In the genomic region with DNA sequence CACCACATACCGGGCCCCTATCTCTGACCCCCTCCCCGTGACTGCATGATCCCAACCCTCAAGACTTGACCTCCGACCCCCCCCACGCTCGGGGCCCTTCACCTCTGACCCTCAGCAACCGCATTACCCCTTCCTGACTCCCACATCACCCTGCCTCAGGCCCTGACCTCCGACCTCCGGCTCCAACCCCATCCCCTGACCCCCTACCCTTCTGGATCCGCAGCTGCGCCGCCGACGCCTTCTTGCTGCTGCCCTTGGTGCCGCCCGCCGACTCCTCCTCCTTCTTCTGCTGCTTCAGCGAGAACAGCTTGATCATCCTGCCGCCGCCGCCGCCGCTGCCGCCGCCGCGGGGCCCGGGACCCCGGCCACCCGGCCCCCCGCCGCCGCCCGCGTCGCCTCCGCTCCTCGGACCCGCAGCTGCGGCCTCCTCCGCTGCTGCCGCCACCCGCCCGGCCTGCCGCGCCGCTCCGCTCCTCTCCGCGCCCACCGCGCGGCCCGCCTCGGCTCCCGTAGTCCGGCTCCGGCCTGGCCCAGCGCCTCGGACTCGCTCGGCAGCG, we compare ENCODE assay signal across 8 cellular contexts. TPM values are rescaled to one million over a fixed set of nuclear protein-coding genes. Genes with fewer than 3 reads are reported as not detected.
DNase-seq lines count a peak whose midpoint lies in the region; ATAC-seq and TF ChIP-seq lines count a peak whose summit lies in the region.

A gene (minus strand): TSS at position 546 of the 557 bp plus-strand sequence. CDS start 230 bp downstream, at position 316.

- H3K27ac ChIP-seq in IMR-90 (ENCODE audit: insufficient read depth, low read length) (peak within 1 kb of the TSS; percentile 100), psoas muscle (peak within 1 kb of the TSS; percentile 96)

- H4K91ac ChIP-seq in IMR-90 (ENCODE audit: insufficient read depth, low read depth, low read length): peak within 1 kb of the TSS; percentile 99

- peak within 1 kb of the TSS; percentile 98 for H3K56ac ChIP-seq in IMR-90 (ENCODE audit: extremely low read depth, insufficient read depth, low read length)

- H3K79me1 ChIP-seq in IMR-90 (ENCODE audit: low read depth in 1 of 2, low read length in 2 of 2): peaks cover 18 to 58% of the 10 kb centered on the region in 2 experiments

- TF ChIP-seq CTCF in GM12864 (IDR thresholded peaks at IDR 0.05; ENCODE audit: low read depth, low read length, missing control alignments) (no peak), IMR-90 (conservative IDR thresholded peaks at IDR 0.05; ENCODE audit: low read depth, low read length) (no peak), psoas muscle (IDR thresholded peaks at IDR 0.05) (no peak)

- H3K36me3 ChIP-seq in IMR-90 (ENCODE audit: control insufficient read depth, insufficient read depth, low read length) (peaks cover 13% of the 10 kb centered on the region; the same call in 1 of the 2 replicates), psoas muscle (ENCODE audit: insufficient read depth in 1 of 2, low read depth in 1 of 2) (peaks cover 0 to 23% of the 10 kb centered on the region in 2 donors)

- dilution Hi-C loops in IMR-90 (cut with HindIII; ENCODE audit: low sequenced_read_pairs, unreplicated experiment): no loop called here

- no peak for TF ChIP-seq POLR2A in IMR-90 (IDR thresholded peaks at IDR 0.05; ENCODE audit: low read depth, low read length)

- H3K4me1 ChIP-seq in IMR-90 (ENCODE audit: control insufficient read depth, insufficient read depth, low read length) (peaks cover 32% of the 10 kb centered on the region), psoas muscle (peaks cover 63% of the 10 kb centered on the region)

- peak; percentile 1 for ATAC-seq in IMR-90 (ENCODE audit: low read depth)
- no peak for ATAC-seq in Right ventricle myocardium inferior
- no peak for ATAC-seq in psoas muscle

- H2AFZ ChIP-seq in IMR-90 (replicated peaks; ENCODE audit: low read length, poor library complexity): peak within 1 kb of the TSS; percentile 100

- peak within 1 kb of the TSS; percentile 32; the same call in 1 of the 2 replicates for H2BK20ac ChIP-seq in IMR-90 (ENCODE audit: low read depth, low read length)

- H3K9me3 ChIP-seq in IMR-90 (ENCODE audit: control insufficient read depth, insufficient read depth, low read length): no peaks in the 10 kb centered on the region
- H3K9me3 ChIP-seq in psoas muscle: no peaks in the 10 kb centered on the region

- H2AK5ac ChIP-seq in IMR-90 (ENCODE audit: low read depth, low read length): peak within 1 kb of the TSS; percentile 99

- peak within 1 kb of the TSS; percentile 100 for H2AK9ac ChIP-seq in IMR-90 (replicated peaks; ENCODE audit: low read depth, low read length, poor library complexity)

- H3K23ac ChIP-seq in IMR-90 (ENCODE audit: low read depth, low read length): peak within 1 kb of the TSS; percentile 99

- H2BK5ac ChIP-seq in IMR-90 (ENCODE audit: low read depth, low read length, poor library complexity, severe bottlenecking): peak within 1 kb of the TSS; percentile 100

- H3K9ac ChIP-seq in IMR-90 (ENCODE audit: low read depth, low read length): peak within 1 kb of the TSS; percentile 99

- TF ChIP-seq RAD21 in IMR-90 (IDR thresholded peaks at IDR 0.05; ENCODE audit: low read length): no peak

- H3K4me3 ChIP-seq in GM12864 (ENCODE audit: low read depth, low read length) (peak within 1 kb of the TSS; percentile 89), IMR-90 (ENCODE audit: insufficient read depth, low read depth, low read length) (peak within 1 kb of the TSS; percentile 81), psoas muscle (peak within 1 kb of the TSS; percentile 84)

- in situ Hi-C loops in IMR-90 (cut with MboI; ENCODE audit: low sequenced_read_pairs): no loop called here

- CTCF ChIA-PET in IMR-90 (lab: Yijun Ruan, JAX): no interaction called here

- intact Hi-C loops in IMR-90 (cut with micrococcal nuclease): loop anchor here (2.0 kb wide), 1 partner anchor 13 kb away; a partner anchor contains a TSS
- intact Hi-C loops in Right ventricle myocardium inferior (cut with DNase I): loop anchor here (2.0 kb wide), 1 partner anchor 15 kb away; a partner anchor contains a TSS
- intact Hi-C loops in psoas muscle (cut with DNase I): no loop called here

- H3K4ac ChIP-seq in IMR-90 (ENCODE audit: low read depth, low read length): peak within 1 kb of the TSS; percentile 99

- no TSS peak for BruUV-seq in IMR-90 (replicated peaks; lab: Mats Ljungman, UMichigan)

- POLR2A ChIA-PET in IMR-90 (lab: Charles Lee; ENCODE audit: unreplicated experiment): no interaction called here

- WGBS in IMR-90 (ENCODE audit: extremely low coverage in 2 of 2, insufficient read length in 1 of 2), 2 experiments: 0% methylated on average over 30 of the region's 62 CpGs; no CpG with 5 or more reads in 1 of the 2 experiments
- 0 to 1% (median 0%) methylated on average over 28 to 62 of the region's 62 CpGs for WGBS in psoas muscle, 3 donors

- H4K5ac ChIP-seq in IMR-90 (ENCODE audit: low read depth, low read length): peak within 1 kb of the TSS; percentile 95

- peak within 1 kb of the TSS; percentile 94 for H3K18ac ChIP-seq in IMR-90 (ENCODE audit: low read depth, low read length)

- H3K4me2 ChIP-seq in IMR-90 (ENCODE audit: low read depth, low read length): peak within 1 kb of the TSS; percentile 91

- no peak for DNase-seq in GM12864 (ENCODE audit: low read depth)
- DNase-seq in IMR-90: no peak
- peak; percentile 37 for DNase-seq in activated gamma-delta T cell treated with anti-CD3 and anti-CD28 coated beads, Interleukin-2, amount 50 U/mL, for 16 hours (ENCODE audit: low read depth)
- peak; percentile 90 for DNase-seq in Right ventricle myocardium inferior (ENCODE audit: missing footprints)
- peak; percentile 62 to 84 for DNase-seq in psoas muscle
- DNase-seq in NCI-H2029 (lab: John Stamatoyannopoulos, UW): no peak
- no peak for DNase-seq in NCI-H2081 (lab: John Stamatoyannopoulos, UW)
- DNase-seq in hippocampal formation (lab: John Stamatoyannopoulos, UW): no peak

- peak within 1 kb of the TSS; percentile 67; the same call in 1 of the 3 replicates for H2BK15ac ChIP-seq in IMR-90 (ENCODE audit: low read depth, low read length)

- no peaks in the 10 kb centered on the region for H3K27me3 ChIP-seq in IMR-90 (ENCODE audit: control insufficient read depth, insufficient read depth, low read length)
- no peaks in the 10 kb centered on the region for H3K27me3 ChIP-seq in psoas muscle (ENCODE audit: insufficient read depth in 3 of 3, low read length in 2 of 3)

- H2BK120ac ChIP-seq in IMR-90 (ENCODE audit: low read depth, low read length): peak within 1 kb of the TSS; percentile 84

- H4K20me1 ChIP-seq in IMR-90 (ENCODE audit: insufficient read depth, low read length): peaks cover 12% of the 10 kb centered on the region

- peak within 1 kb of the TSS; percentile 99 for H3K14ac ChIP-seq in IMR-90 (replicated peaks; ENCODE audit: low read depth, low read length)

- H3K9me1 ChIP-seq in IMR-90 (ENCODE audit: insufficient read depth, low read length): peaks cover 28% of the 10 kb centered on the region

- H4K8ac ChIP-seq in IMR-90 (ENCODE audit: low read depth in 2 of 2, low read length in 2 of 2): peak within 1 kb of the TSS; percentile 100

TF ChIP-seq in IMR-90, 13 proteins besides CTCF, POLR2A, EP300 and RAD21:
- TF ChIP-seq SMC3 (IDR thresholded peaks at IDR 0.05; ENCODE audit: low read depth, low read length) (no peak), CHD1 (IDR thresholded peaks at IDR 0.05; ENCODE audit: low read depth, low read length) (no peak), MXI1 (IDR thresholded peaks at IDR 0.05; ENCODE audit: borderline replicate concordance, low read depth, low read length) (0 out of 2 replicates have a peak, but pooled peaks have one; percentile 18), FOS (IDR thresholded peaks at IDR 0.05; ENCODE audit: low read depth, low read length) (no peak)
- TF ChIP-seq, protein P1, sequence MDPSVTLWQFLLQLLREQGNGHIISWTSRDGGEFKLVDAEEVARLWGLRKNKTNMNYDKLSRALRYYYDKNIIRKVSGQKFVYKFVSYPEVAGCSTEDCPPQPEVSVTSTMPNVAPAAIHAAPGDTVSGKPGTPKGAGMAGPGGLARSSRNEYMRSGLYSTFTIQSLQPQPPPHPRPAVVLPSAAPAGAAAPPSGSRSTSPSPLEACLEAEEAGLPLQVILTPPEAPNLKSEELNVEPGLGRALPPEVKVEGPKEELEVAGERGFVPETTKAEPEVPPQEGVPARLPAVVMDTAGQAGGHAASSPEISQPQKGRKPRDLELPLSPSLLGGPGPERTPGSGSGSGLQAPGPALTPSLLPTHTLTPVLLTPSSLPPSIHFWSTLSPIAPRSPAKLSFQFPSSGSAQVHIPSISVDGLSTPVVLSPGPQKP (IDR thresholded peaks at IDR 0.05; ENCODE audit: borderline replicate concordance, low read depth, low read length): no peak

RNA-seq across cellular contexts. Expression of the gene that starts here (rescaled TPM):
- 55.9 and 63.0 TPM in 2 replicates for total RNA-seq in IMR-90 (2012; rRNA removed)
- polyA plus RNA-seq in IMR-90 (2012; rRNA removed): 66.6 and 72.5 TPM in 2 replicates
- 55.0 and 72.6 TPM in 2 replicates for polyA plus RNA-seq in IMR-90 (2012; cell fraction: cytosol; rRNA removed)
- polyA plus RNA-seq in IMR-90 (2012; cell fraction: nucleus; rRNA removed; ENCODE audit: low replicate concordance): 82.7 and 116 TPM in 2 replicates
- total RNA-seq in Right ventricle myocardium inferior: 130 TPM
- 100 to 1,000 TPM in 3 of 4 donors, 10 to 100 TPM in 1; 95.4 to 146 (median 125) TPM for total RNA-seq in psoas muscle
- 100 to 1,000 TPM in 2 of 3 donors, 10 to 100 TPM in 1; 86.8 to 146 (median 145) TPM for polyA plus RNA-seq in psoas muscle

Comparison
In these comparisons a context has a peak if more than half of its experiments do, and no peak if none do; other contexts are left out.
1. DNase-seq: peak in activated gamma-delta T cell treated with anti-CD3 and anti-CD28 coated beads, Interleukin-2, amount 50 U/mL, for 16 hours (single experiment), Right ventricle myocardium inferior (single experiment) and psoas muscle (2 of 2); none in GM12864 (single experiment), IMR-90 (single experiment), NCI-H2029 (single experiment), NCI-H2081 (0 of 2) and hippocampal formation (0 of 2).
2. intact Hi-C loops: an anchor here in IMR-90 (2.0 kb wide) and Right ventricle myocardium inferior (2.0 kb wide); none called in psoas muscle.
3. Peak in every context shown above with its lines, with median percentiles within 50 percentile points of each other: H3K4me3 ChIP-seq.